ENCODE assay signal across 19 cellular contexts in the genomic region with DNA sequence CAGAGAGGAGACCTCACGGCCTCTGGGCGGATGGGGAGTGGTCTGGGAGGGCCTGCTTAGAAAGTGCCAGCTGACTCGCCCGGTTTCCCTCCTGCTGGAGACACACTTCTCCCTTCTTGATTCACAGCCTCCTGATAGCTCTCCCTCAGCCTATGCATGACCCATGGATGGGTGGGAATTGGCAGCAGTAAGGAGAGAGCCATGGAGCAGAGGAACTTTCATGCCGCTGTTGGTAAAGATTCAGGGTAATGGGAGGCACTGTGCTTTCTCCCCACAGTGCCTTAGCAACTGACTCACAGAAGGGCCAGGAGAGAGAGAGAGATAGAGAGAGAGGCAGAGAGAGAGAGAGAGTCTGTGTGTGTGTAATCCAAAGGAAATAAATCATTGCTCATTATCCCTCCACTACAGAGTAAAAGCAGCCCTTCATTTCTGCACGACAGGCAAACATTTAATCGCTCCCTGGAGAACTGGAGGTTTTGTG.
DNase-seq lines count a peak whose midpoint lies in the region; FAIRE-seq and TF ChIP-seq lines count a peak whose summit lies in the region.
"Had no signal": no experiment of that assay in that cellular context is flagged by ENCODE, and none has a peak within 500 bp of the region (broad histone marks: within the 10 kb centered on the region; RNA-seq: fewer than 3 reads in every experiment).

No MANE protein-coding gene starts in this region.

- H3K79me1 ChIP-seq in mesenchymal stem cell (replicated peaks; ENCODE audit: low read length, poor library complexity, severe bottlenecking), result no peaks in the 10 kb centered on the region

- 52% methylated on average over 3 of the region's 7 CpGs for WGBS in mesenchymal stem cell
- WGBS in hepatocyte (ENCODE audit: low lambda C conversion rate, missing lambda C conversion rate), result 76% methylated on average over 7 of the region's 7 CpGs

- H3K36me3 Mint-ChIP-seq in HFFc6 (ENCODE audit: low read depth) (no peaks in the 10 kb centered on the region), astrocyte (ENCODE audit: low read depth, unreplicated experiment) (peaks cover under 1% of the 10 kb centered on the region)
- H3K36me3 Mint-ChIP-seq: CD4-positive, CD25-positive, alpha-beta regulatory T cell; naive thymus-derived CD8-positive, alpha-beta T cell had no signal

- H3K9ac ChIP-seq in astrocyte (ENCODE audit: low read length) (no peak overlapping the region), mesenchymal stem cell (ENCODE audit: low read length) (no peak overlapping the region)

- H3K4me2 ChIP-seq in astrocyte (ENCODE audit: low read length) (no peak overlapping the region), mesenchymal stem cell (ENCODE audit: low read length, poor library complexity, severe bottlenecking) (no peak overlapping the region), hepatocyte (no peak overlapping the region)

- H3K27me3 Mint-ChIP-seq in HFFc6 (ENCODE audit: insufficient read depth), result peaks cover 17% of the 10 kb centered on the region
- peaks cover 14% of the 10 kb centered on the region for H3K27me3 Mint-ChIP-seq in astrocyte (ENCODE audit: low read depth, unreplicated experiment)

- no peak overlapping the region for H2AK5ac ChIP-seq in mesenchymal stem cell (ENCODE audit: low read length, severe bottlenecking)

- no peak overlapping the region for H2BK15ac ChIP-seq in mesenchymal stem cell (ENCODE audit: low read depth, poor library complexity, severe bottlenecking)

- H3K9me3 Mint-ChIP-seq in HFFc6, result no peaks in the 10 kb centered on the region
- peaks cover 6% of the 10 kb centered on the region for H3K9me3 Mint-ChIP-seq in astrocyte (ENCODE audit: unreplicated experiment)
- H3K9me3 Mint-ChIP-seq: CD4-positive, CD25-positive, alpha-beta regulatory T cell; effector memory CD8-positive, alpha-beta T cell; naive thymus-derived CD8-positive, alpha-beta T cell had no signal

- H3K79me2 ChIP-seq in astrocyte (ENCODE audit: insufficient read depth, low read length) (no peaks in the 10 kb centered on the region), hepatocyte (no peaks in the 10 kb centered on the region)

- H3K18ac ChIP-seq in mesenchymal stem cell (ENCODE audit: low read depth in 1 of 2, low read length in 2 of 2), result no peak overlapping the region

- no peak overlapping the region for H3K27ac ChIP-seq in astrocyte (ENCODE audit: low read depth, low read length)
- H3K27ac ChIP-seq in mesenchymal stem cell (ENCODE audit: low read length, poor library complexity, severe bottlenecking), result no peak overlapping the region
- H3K27ac ChIP-seq in hepatocyte, result no peak overlapping the region
- H3K27ac ChIP-seq: cardiac muscle cell, SJCRH30, WERI-Rb-1 had no signal

- H3K27me3 ChIP-seq in astrocyte (ENCODE audit: insufficient read depth, low read length), result peaks cover 14% of the 10 kb centered on the region
- H3K27me3 ChIP-seq in mesenchymal stem cell (ENCODE audit: control insufficient read depth in 1 of 2, insufficient read depth in 1 of 2, low read length in 2 of 2), result peaks cover 49 to 76% of the 10 kb centered on the region in 2 experiments
- no peaks in the 10 kb centered on the region for H3K27me3 ChIP-seq in hepatocyte
- H3K27me3 ChIP-seq: cardiac muscle cell, tibial nerve had no signal

- no peak overlapping the region for H3K14ac ChIP-seq in mesenchymal stem cell (ENCODE audit: low read length in 2 of 2)

- H3K9me2 ChIP-seq in hepatocyte (replicated peaks; ENCODE audit: insufficient read depth), result no peaks in the 10 kb centered on the region

- no peak overlapping the region for H3K4ac ChIP-seq in mesenchymal stem cell (ENCODE audit: low read depth in 1 of 2, low read length in 2 of 2)

- no peak overlapping the region for H2BK120ac ChIP-seq in mesenchymal stem cell (ENCODE audit: low read depth, low read length)

- H2BK5ac ChIP-seq in mesenchymal stem cell (ENCODE audit: low read depth, low read length, poor library complexity, severe bottlenecking), result no peak overlapping the region

- no peak for FAIRE-seq in astrocyte (lab: Jason Lieb, UNC)

- no peak overlapping the region for H4K91ac ChIP-seq in mesenchymal stem cell (ENCODE audit: low read length)

- no peaks in the 10 kb centered on the region for H3K36me3 ChIP-seq in astrocyte (ENCODE audit: insufficient read depth, low read length)
- H3K36me3 ChIP-seq in mesenchymal stem cell (ENCODE audit: control insufficient read depth in 1 of 2, insufficient read depth in 2 of 2, low read depth in 1 of 2, low read length in 2 of 2), result no peaks in the 10 kb centered on the region
- H3K36me3 ChIP-seq in hepatocyte (replicated peaks; ENCODE audit: insufficient read depth, low read depth), result no peaks in the 10 kb centered on the region
- H3K36me3 ChIP-seq: cardiac muscle cell, SJCRH30, tibial nerve, WERI-Rb-1 had no signal

- H3K4me3 ChIP-seq in astrocyte (ENCODE audit: insufficient read depth, low read depth, low read length) (no peak overlapping the region), mesenchymal stem cell (ENCODE audit: insufficient read depth in 1 of 2, low read depth in 1 of 2, low read length in 2 of 2) (no peak overlapping the region), hepatocyte (no peak overlapping the region)
- H3K4me3 ChIP-seq: cardiac muscle cell, SJCRH30, tibial nerve had no signal

- H4K20me1 ChIP-seq in astrocyte (ENCODE audit: insufficient read depth, low read length) (peaks cover 5% of the 10 kb centered on the region), hepatocyte (ENCODE audit: insufficient read depth, poor library complexity, severe bottlenecking) (no peaks in the 10 kb centered on the region)

- H4K8ac ChIP-seq in mesenchymal stem cell (ENCODE audit: low read length), result no peak overlapping the region

- TF ChIP-seq CTCF in HFFc6 (IDR thresholded peaks at IDR 0.05) (no peak), astrocyte (IDR thresholded peaks at IDR 0.05; ENCODE audit: insufficient read depth, low read depth, low read length) (no peak), GM20000 (IDR thresholded peaks at IDR 0.05; ENCODE audit: extremely low read depth, missing control alignments) (no peak), hepatocyte (IDR thresholded peaks at IDR 0.05; ENCODE audit: poor library complexity) (no peak)

- H3K27ac Mint-ChIP-seq in HFFc6 (no peak overlapping the region), astrocyte (ENCODE audit: unreplicated experiment) (no peak overlapping the region)

- H3K4me1 Mint-ChIP-seq in HFFc6 (ENCODE audit: low read depth) (no peaks in the 10 kb centered on the region), astrocyte (ENCODE audit: low read depth, unreplicated experiment) (peaks cover 1% of the 10 kb centered on the region)
- H3K4me1 Mint-ChIP-seq: CD4-positive, CD25-positive, alpha-beta regulatory T cell had no signal

- H3K4me3 Mint-ChIP-seq in HFFc6 (no peak overlapping the region), astrocyte (ENCODE audit: unreplicated experiment) (no peak overlapping the region)
- H3K4me3 Mint-ChIP-seq: CD4-positive, CD25-positive, alpha-beta regulatory T cell; effector memory CD8-positive, alpha-beta T cell; naive thymus-derived CD8-positive, alpha-beta T cell had no signal

- no peaks in the 10 kb centered on the region for H3K9me3 ChIP-seq in astrocyte (ENCODE audit: insufficient read depth, low read depth, low read length)
- no peaks in the 10 kb centered on the region for H3K9me3 ChIP-seq in mesenchymal stem cell (ENCODE audit: control insufficient read depth, low read length)
- H3K9me3 ChIP-seq in hepatocyte (ENCODE audit: low read depth), result no peaks in the 10 kb centered on the region
- H3K9me3 ChIP-seq: SJCRH30 had no signal

- DNase-seq in AG20443 (ENCODE audit: low spot score) (peak; percentile 36), HFFc6 (peak; percentile 4), astrocyte (ENCODE audit: low read depth) (peak; percentile 32), mesenchymal stem cell (peak; percentile 56), NCI-H446 treated with DMSO at 0.1 percent for 48 hours (lab: John Stamatoyannopoulos, UW) (no peak), GM20000 (ENCODE audit: low spot score) (no peak), hepatocyte (ENCODE audit: low spot score) (no peak), HK-2 (ENCODE audit: unreplicated experiment) (no peak)
- DNase-seq: activated gamma-delta T cell treated with Interleukin-2 at 50 U/mL for 16 hours; CD4-positive, CD25-positive, alpha-beta regulatory T cell; effector memory CD8-positive, alpha-beta T cell; KBM-7; naive thymus-derived CD8-positive, alpha-beta T cell; NCI-H187; NCI-H82; SJCRH30; WERI-Rb-1 had no signal

- H3K23ac ChIP-seq in mesenchymal stem cell (ENCODE audit: low read length in 2 of 2), result no peak overlapping the region

- H3K4me1 ChIP-seq in astrocyte (ENCODE audit: insufficient read depth, low read length), result no peaks in the 10 kb centered on the region
- H3K4me1 ChIP-seq in mesenchymal stem cell (ENCODE audit: control insufficient read depth, insufficient read depth, low read depth, low read length), result peaks cover 2% of the 10 kb centered on the region
- peaks cover 6% of the 10 kb centered on the region for H3K4me1 ChIP-seq in hepatocyte (ENCODE audit: insufficient read depth)
- H3K4me1 ChIP-seq: SJCRH30 had no signal

- H2BK12ac ChIP-seq in mesenchymal stem cell (ENCODE audit: low read length in 2 of 2), result no peak overlapping the region

- H2AFZ ChIP-seq in astrocyte (ENCODE audit: low read depth, low read length) (no peak overlapping the region), mesenchymal stem cell (ENCODE audit: low read depth, low read length) (no peak overlapping the region), hepatocyte (no peak overlapping the region)

Comparison
In these comparisons a context has a peak if more than half of its experiments do, and no peak if none do; other contexts are left out.
1. DNase-seq: peak in AG20443 (single experiment), HFFc6 (single experiment), astrocyte (single experiment) and mesenchymal stem cell (single experiment); none in NCI-H446 treated with DMSO at 0.1 percent for 48 hours (single experiment), GM20000 (single experiment), hepatocyte (single experiment) and HK-2 (single experiment).